In genomic region chr6:42103753-42104094, GRCh38 we compare ENCODE assay signal across 9 cellular contexts. TPM values are rescaled to one million over a fixed set of nuclear protein-coding genes. Genes with fewer than 3 reads are reported as not detected.
DNase-seq lines count a peak whose midpoint lies in the region; ATAC-seq, FAIRE-seq and TF ChIP-seq lines count a peak whose summit lies in the region.
"Had no signal": no experiment of that assay in that cellular context is flagged by ENCODE, and none has a peak within 500 bp of the region (broad histone marks: within the 10 kb centered on the region; RNA-seq: fewer than 3 reads in every experiment).

No MANE protein-coding gene starts in this region.

- no peaks in the 10 kb centered on the region for H3K9me3 Mint-ChIP-seq in CD8-positive, alpha-beta T cell
- H3K9me3 Mint-ChIP-seq in naive thymus-derived CD8-positive, alpha-beta T cell, result no peaks in the 10 kb centered on the region

- TF ChIP-seq POLR2A in GM12878 (IDR thresholded peaks at IDR 0.05; ENCODE audit: low read depth, low read length) (no peak), GM18505 (IDR thresholded peaks at IDR 0.05; ENCODE audit: borderline replicate concordance, extremely low read depth, insufficient read depth, insufficient read length) (no peak)

- peak overlapping the region; percentile 82; the same call in 1 of the 2 replicates for H3K4me2 ChIP-seq in GM12878 (ENCODE audit: control insufficient read depth, insufficient read depth)
- no peak overlapping the region for H3K4me2 ChIP-seq in PC-9

- H3K79me2 ChIP-seq in GM12878 (ENCODE audit: control insufficient read depth, insufficient read depth, low read length) (no peaks in the 10 kb centered on the region), PC-9 (ENCODE audit: low read depth) (no peaks in the 10 kb centered on the region; the same call in 1 of the 2 replicates)

- FAIRE-seq in GM12878 (lab: Jason Lieb, UNC), result no peak

- no peak for DNase-seq in CD8-positive, alpha-beta T cell
- DNase-seq in GM12878 (ENCODE audit: low read depth, low spot score), result no peak
- no peak for DNase-seq in naive thymus-derived CD8-positive, alpha-beta T cell
- no peak for DNase-seq in hypothalamus (lab: John Stamatoyannopoulos, UW)
- no peak for DNase-seq in PC-9
- DNase-seq: EL had no signal

- no peak for ATAC-seq in CD8-positive, alpha-beta T cell
- no peak; the same call in 2 of the 3 replicates for ATAC-seq in GM12878
- ATAC-seq in naive thymus-derived CD8-positive, alpha-beta T cell, result no peak
- ATAC-seq in HG03139 (IDR thresholded peaks at IDR 0.05; ENCODE audit: unreplicated experiment), result no peak
- ATAC-seq in GM18505 (IDR thresholded peaks at IDR 0.05; ENCODE audit: unreplicated experiment), result no peak

- H3K9ac ChIP-seq in HUES64 (ENCODE audit: low read depth, low read length) (no peak overlapping the region; the same call in 1 of the 2 replicates), GM12878 (ENCODE audit: control insufficient read depth, insufficient read depth, low read length) (no peak overlapping the region)

- no peak overlapping the region for H3K27ac ChIP-seq in CD8-positive, alpha-beta T cell (ENCODE audit: low read depth, low read length)
- H3K27ac ChIP-seq in HUES64 (ENCODE audit: low read depth, low read length), result no peak overlapping the region
- H3K27ac ChIP-seq in GM12878 (ENCODE audit: control insufficient read depth, insufficient read depth), result no peak overlapping the region
- H3K27ac ChIP-seq in PC-9, result no peak overlapping the region

- no peak for TF ChIP-seq EP300 in GM12878 (IDR thresholded peaks at IDR 0.05; ENCODE audit: borderline replicate concordance in 1 of 2, control insufficient read depth in 1 of 2, low read depth in 2 of 2, low read length in 2 of 2)

- H3K27me3 Mint-ChIP-seq in CD8-positive, alpha-beta T cell (ENCODE audit: low read depth), result no peaks in the 10 kb centered on the region
- no peaks in the 10 kb centered on the region for H3K27me3 Mint-ChIP-seq in naive thymus-derived CD8-positive, alpha-beta T cell

- H2AFZ ChIP-seq in GM12878 (ENCODE audit: control insufficient read depth, low read depth, low read length) (peak overlapping the region; percentile 85), PC-9 (no peak overlapping the region)

- H3K4me1 Mint-ChIP-seq in CD8-positive, alpha-beta T cell (ENCODE audit: low read depth), result peaks cover 7% of the 10 kb centered on the region
- H3K4me1 Mint-ChIP-seq in naive thymus-derived CD8-positive, alpha-beta T cell, result peaks cover 5 to 13% (median 8%) of the 10 kb centered on the region in 4 donors

- in situ Hi-C loops in GM12878 (cut with MboI), result no loop called here

- no peaks in the 10 kb centered on the region for H4K20me1 ChIP-seq in GM12878 (ENCODE audit: control insufficient read depth, insufficient read depth)
- no peaks in the 10 kb centered on the region for H4K20me1 ChIP-seq in PC-9 (ENCODE audit: insufficient read depth)

- H3F3A ChIP-seq in PC-9 (ENCODE audit: insufficient read depth, low read depth), result peaks cover 40% of the 10 kb centered on the region

- intact Hi-C loops in CD8-positive, alpha-beta T cell (cut with DNase I, micrococcal nuclease), result loop anchor here (1.0 to 2.0 kb wide), 7 partner anchors 53 to 323 kb away; partner anchors contain the start of genes PRICKLE4 (in 1 of the 2), TAF8 (in 1 of the 2), TOMM6 (in 1 of the 2) and USP49 (in 1 of the 2)
- intact Hi-C loops in GM12878 (cut with micrococcal nuclease; ENCODE audit: unreplicated experiment), result no loop called here
- intact Hi-C loops in PC-9 (cut with micrococcal nuclease; ENCODE audit: unreplicated experiment), result no loop called here

- H3K9me2 ChIP-seq in PC-9 (ENCODE audit: insufficient read depth), result no peaks in the 10 kb centered on the region

- RAD21 ChIA-PET in GM12878 (lab: Charles Lee; ENCODE audit: unreplicated experiment), result interaction anchor here (1.2 to 2.4 kb wide), 6 partner anchors 33 to 448 kb away, joined by 3 to 11 read pairs (median 6); no protein-coding TSS in a partner anchor

- H3K4me1 ChIP-seq in CD8-positive, alpha-beta T cell (ENCODE audit: insufficient read depth, low read length), result peaks cover 8% of the 10 kb centered on the region
- H3K4me1 ChIP-seq in HUES64 (ENCODE audit: insufficient read depth, low read length) (peaks cover 3% of the 10 kb centered on the region), GM12878 (ENCODE audit: control insufficient read depth, insufficient read depth, low read length) (no peaks in the 10 kb centered on the region), PC-9 (replicated peaks; ENCODE audit: insufficient read depth) (peaks cover 34% of the 10 kb centered on the region)

- no peak for TF ChIP-seq CTCF in CD8-positive, alpha-beta T cell (IDR thresholded peaks at IDR 0.05)
- TF ChIP-seq CTCF in GM12878 (IDR thresholded peaks at IDR 0.05 in 2 of 3, conservative IDR thresholded peaks at IDR 0.05 in 1 of 3; ENCODE audit: control insufficient read depth in 2 of 3, extremely low read depth in 1 of 3, insufficient read depth in 1 of 3, low read depth in 3 of 3, low read length in 3 of 3) (no peak), PC-9 (conservative IDR thresholded peaks at IDR 0.05) (no peak)

- no peaks in the 10 kb centered on the region for H3K36me3 Mint-ChIP-seq in CD8-positive, alpha-beta T cell
- H3K36me3 Mint-ChIP-seq in naive thymus-derived CD8-positive, alpha-beta T cell, result no peaks in the 10 kb centered on the region

- H3K9me3 ChIP-seq in CD8-positive, alpha-beta T cell (ENCODE audit: low read length), result no peaks in the 10 kb centered on the region
- H3K9me3 ChIP-seq in HUES64 (ENCODE audit: insufficient read depth, low read depth, low read length) (no peaks in the 10 kb centered on the region), GM12878 (replicated peaks; ENCODE audit: control insufficient read depth, insufficient read depth, low read length) (no peaks in the 10 kb centered on the region), PC-9 (ENCODE audit: insufficient read depth, low read depth) (no peaks in the 10 kb centered on the region)

- SMC1A ChIA-PET in GM12878 (lab: Charles Lee; ENCODE audit: uncharacterized antibody, unreplicated experiment), result interaction anchor here (1.0 to 1.5 kb wide), 7 partner anchors 11 to 207 kb away, joined by 3 to 7 read pairs (median 3); no protein-coding TSS in a partner anchor

- H3K4me3 Mint-ChIP-seq in CD8-positive, alpha-beta T cell, result peak overlapping the region; percentile 72
- peak overlapping the region; percentile 63 to 86 (median 72) for H3K4me3 Mint-ChIP-seq in naive thymus-derived CD8-positive, alpha-beta T cell

- H3K27me3 ChIP-seq in CD8-positive, alpha-beta T cell (ENCODE audit: insufficient read depth, low read length), result no peaks in the 10 kb centered on the region
- H3K27me3 ChIP-seq in HUES64 (ENCODE audit: insufficient read depth, low read length) (peaks cover 2% of the 10 kb centered on the region; the same call in 1 of the 2 replicates), GM12878 (replicated peaks in 1 of 2; ENCODE audit: control insufficient read depth in 2 of 2, insufficient read depth in 2 of 2, low read length in 1 of 2) (peaks cover 0 to 3% of the 10 kb centered on the region in 2 experiments; a peak in 1 of 4 replicates), PC-9 (ENCODE audit: insufficient read depth, low read depth) (no peaks in the 10 kb centered on the region)

- BruUV-seq in GM12878 (replicated peaks; lab: Mats Ljungman, UMichigan), result no TSS peak
- no TSS peak for BruUV-seq in PC-9 (replicated peaks; lab: Mats Ljungman, UMichigan)

- CTCF ChIA-PET in CD8-positive, alpha-beta T cell (lab: Charles Lee), result interaction anchor here (0.7 to 3.2 kb wide), 56 partner anchors 8 to 444 kb away, joined by 3 to 24 read pairs (median 4); partner anchors contain the start of genes PRICKLE4, TAF8, TOMM6 and USP49
- CTCF ChIA-PET in GM12878 (lab: Yijun Ruan, JAX) (interaction anchor here (0.6 to 2.9 kb wide), 31 partner anchors 8 to 1233 kb away, joined by 3 to 21 read pairs (median 5); partner anchors contain the start of genes MRPS10 and TAF8), PC-9 (lab: Charles Lee) (no interaction called here)

- POLR2A ChIA-PET in CD8-positive, alpha-beta T cell (lab: Charles Lee), result interaction anchor here (1.5 to 1.7 kb wide), 3 partner anchors 18 to 56 kb away, joined by 4 to 12 read pairs (median 4); partner anchors contain the start of gene TAF8
- POLR2A ChIA-PET in GM12878 (lab: Charles Lee) (no interaction called here), PC-9 (lab: Charles Lee; ENCODE audit: unreplicated experiment) (interaction anchor here (0.9 kb wide), 1 partner anchor 14 kb away, joined by 17 read pairs; no protein-coding TSS in a partner anchor)
- POLR2A ChIA-PET in naive thymus-derived CD8-positive, alpha-beta T cell (lab: Charles Lee), result interaction anchor here (0.6 to 2.5 kb wide), 7 partner anchors 53 to 317 kb away, joined by 3 to 15 read pairs (median 5); partner anchors contain the start of genes TAF8 and TOMM6

- peak overlapping the region; percentile 62 for H3K27ac Mint-ChIP-seq in CD8-positive, alpha-beta T cell
- peak overlapping the region in 9 of 10 donors; percentile 19 to 85 (median 76) for H3K27ac Mint-ChIP-seq in naive thymus-derived CD8-positive, alpha-beta T cell

- peak overlapping the region; percentile 69 for H3K4me3 ChIP-seq in CD8-positive, alpha-beta T cell (ENCODE audit: low read depth, low read length)
- H3K4me3 ChIP-seq in HUES64 (ENCODE audit: low read length), result peak overlapping the region; percentile 60
- H3K4me3 ChIP-seq in GM12878, result peak overlapping the region; percentile 68; the same call in 1 of the 2 replicates
- H3K4me3 ChIP-seq in PC-9, result no peak overlapping the region

- no peak for TF ChIP-seq RAD21 in GM12878 (IDR thresholded peaks at IDR 0.05; ENCODE audit: insufficient read depth, low read depth, low read length)

- no peaks in the 10 kb centered on the region for H3K36me3 ChIP-seq in CD8-positive, alpha-beta T cell (ENCODE audit: insufficient read depth, low read length)
- H3K36me3 ChIP-seq in HUES64 (ENCODE audit: insufficient read depth, low read length), result peaks cover 31% of the 10 kb centered on the region
- no peaks in the 10 kb centered on the region for H3K36me3 ChIP-seq in GM12878 (ENCODE audit: control insufficient read depth in 2 of 2, insufficient read depth in 2 of 2, low read length in 1 of 2)
- peaks cover 11% of the 10 kb centered on the region; the same call in 1 of the 2 replicates for H3K36me3 ChIP-seq in PC-9 (ENCODE audit: low read depth)

- whole genome bisulfite sequencing in HUES64, result 90% methylated on average over 12 of the region's 12 CpGs
- WGBS in GM12878 (ENCODE audit: insufficient coverage, insufficient replicate concordance, low lambda C conversion rate, missing lambda C conversion rate), result 58% methylated on average over 12 of the region's 12 CpGs

RNA-seq across cellular contexts. Expression of gene C6orf132, which starts 38.7 kb away (rescaled TPM):
- under 1 TPM; 0.05 to 0.06 TPM for total RNA-seq in CD8-positive, alpha-beta T cell
- polyA plus RNA-seq in HUES64 (2013, experiment 1 of 2), result 24.7 TPM
- 18.1 TPM for polyA plus RNA-seq in HUES64 (2013, experiment 2 of 2)
- total RNA-seq in GM12878 (2013; cell fraction: nucleolus; rRNA removed), result 0.06 and 0.12 TPM in 2 replicates
- total RNA-seq in GM12878 (2014; rRNA removed), result not detected in 2 replicates
- total RNA-seq in GM12878 (2014; rRNA removed; fragmentation: Illumina TruSeq; extraction: Trizol), result not detected in 2 replicates
- total RNA-seq in GM12878 (2021), result 0.03 and 0.05 TPM in 2 replicates
- not detected for polyA plus RNA-seq in GM12878 (2011; ENCODE audit: low read depth)
- not detected in 2 replicates for polyA plus RNA-seq in GM12878 (2011; rRNA removed)
- not detected in 2 replicates for polyA plus RNA-seq in GM12878 (2011; cell fraction: cytosol; rRNA removed)
- not detected in 2 replicates for polyA plus RNA-seq in GM12878 (2011; cell fraction: nucleus; rRNA removed)
- 0.03 TPM in 1 of 2 replicates, not detected in the other for polyA plus RNA-seq in GM12878 (2012)
- not detected in 2 replicates for polyA plus RNA-seq in GM12878 (2014; fragmentation: Illumina TruSeq; extraction: Trizol)
- polyA plus RNA-seq in GM12878 (2014; fragmentation: Nextera tagmentation; extraction: Ambion mirVana), result not detected
- polyA plus RNA-seq in GM12878 (2014; rRNA removed), result 0.04 TPM in 1 of 2 replicates, not detected in the other
- not detected for polyA plus RNA-seq in GM12878 (2016; fragmentation: Nextera tagmentation; extraction: Ambion mirVana)
- not detected in 2 replicates for polyA minus RNA-seq in GM12878 (2011; rRNA and poly(A)+ RNA removed)
- not detected in 2 replicates for polyA minus RNA-seq in GM12878 (2011; cell fraction: cytosol; rRNA and poly(A)+ RNA removed)
- not detected in 2 replicates for polyA minus RNA-seq in GM12878 (2011; cell fraction: nucleus; rRNA and poly(A)+ RNA removed)
- under 1 TPM; 0.08 to 0.13 TPM for total RNA-seq in naive thymus-derived CD8-positive, alpha-beta T cell
- polyA plus RNA-seq in naive thymus-derived CD8-positive, alpha-beta T cell, result under 1 TPM in 1 of 3 donors, not detected in 2; 0.08 TPM
- total RNA-seq in PC-9 (2021), result 49.8 and 53.9 TPM in 2 replicates

RNA-seq across cellular contexts. Expression of gene TAF8, which starts 53.4 kb away (rescaled TPM):
- total RNA-seq in CD8-positive, alpha-beta T cell, result 10 to 100 TPM; 24.6 to 33.3 TPM
- polyA plus RNA-seq in HUES64 (2013, experiment 1 of 2), result 17.3 TPM
- polyA plus RNA-seq in HUES64 (2013, experiment 2 of 2), result 19.0 TPM
- 64.3 and 67.3 TPM in 2 replicates for total RNA-seq in GM12878 (2013; cell fraction: nucleolus; rRNA removed)
- total RNA-seq in GM12878 (2014; rRNA removed), result 14.6 and 22.8 TPM in 2 replicates
- 17.1 and 18.6 TPM in 2 replicates for total RNA-seq in GM12878 (2014; rRNA removed; fragmentation: Illumina TruSeq; extraction: Trizol)
- total RNA-seq in GM12878 (2021), result 24.2 and 26.2 TPM in 2 replicates
- polyA plus RNA-seq in GM12878 (2011; ENCODE audit: low read depth), result 7.1 TPM
- 23.2 and 30.9 TPM in 2 replicates for polyA plus RNA-seq in GM12878 (2011; rRNA removed)
- 32.8 and 45.3 TPM in 2 replicates for polyA plus RNA-seq in GM12878 (2011; cell fraction: cytosol; rRNA removed)
- 20.3 and 30.6 TPM in 2 replicates for polyA plus RNA-seq in GM12878 (2011; cell fraction: nucleus; rRNA removed)
- 10.2 and 12.2 TPM in 2 replicates for polyA plus RNA-seq in GM12878 (2012)
- 11.7 and 21.2 TPM in 2 replicates for polyA plus RNA-seq in GM12878 (2014; fragmentation: Illumina TruSeq; extraction: Trizol)
- 10 to 100 TPM; 17.5 to 25.5 TPM for polyA plus RNA-seq in GM12878 (2014; fragmentation: Nextera tagmentation; extraction: Ambion mirVana)
- 24.8 and 26.5 TPM in 2 replicates for polyA plus RNA-seq in GM12878 (2014; rRNA removed)
- polyA plus RNA-seq in GM12878 (2016; fragmentation: Nextera tagmentation; extraction: Ambion mirVana), result 10 to 100 TPM; 11.7 to 15.3 TPM
- 58.2 and 62.9 TPM in 2 replicates for polyA minus RNA-seq in GM12878 (2011; rRNA and poly(A)+ RNA removed)
- polyA minus RNA-seq in GM12878 (2011; cell fraction: cytosol; rRNA and poly(A)+ RNA removed), result 12.7 and 14.0 TPM in 2 replicates
- polyA minus RNA-seq in GM12878 (2011; cell fraction: nucleus; rRNA and poly(A)+ RNA removed), result 15.8 and 40.9 TPM in 2 replicates
- total RNA-seq in naive thymus-derived CD8-positive, alpha-beta T cell, result 10 to 100 TPM; 61.3 to 73.8 TPM
- polyA plus RNA-seq in naive thymus-derived CD8-positive, alpha-beta T cell, result 10 to 100 TPM; 24.4 to 36.8 (median 28.6) TPM
- 35.6 and 38.4 TPM in 2 replicates for total RNA-seq in PC-9 (2021)

Comparison
In these comparisons a context has a peak if more than half of its experiments do, and no peak if none do; other contexts are left out.
1. RNA of gene C6orf132, which starts 38.7 kb away (total RNA-seq): 49.8 to 53.9 TPM in PC-9; 0.08 to 0.13 TPM in naive thymus-derived CD8-positive, alpha-beta T cell, 0.05 to 0.06 TPM in CD8-positive, alpha-beta T cell and 0.03 to 0.12 TPM in GM12878; every median in the first group is over 10 times any median in the second.
2. intact Hi-C loops: an anchor here in CD8-positive, alpha-beta T cell (1.0 to 2.0 kb wide); none called in GM12878 and PC-9.